ENCODE assay signal across 29 cellular contexts in genomic region chr16:83930730-83931500, GRCh38. TPM values are rescaled to one million over a fixed set of nuclear protein-coding genes. Genes with fewer than 3 reads are reported as not detected.
"Had no signal": no experiment of that assay in that cellular context is flagged by ENCODE, and none has a peak within 500 bp of the region (broad histone marks: within the 10 kb centered on the region; RNA-seq: fewer than 3 reads in every experiment).

No MANE protein-coding gene starts in this region.

- H3K36me3 ChIP-seq: neutrophil, prostate gland, right atrium auricular region, upper lobe of right lung, uterus had no signal

- H3K4me2 ChIP-seq: hepatocyte had no signal

- H3K4me3 ChIP-seq: coronary artery, esophagus muscularis mucosa, gastroesophageal sphincter, heart left ventricle, hepatocyte, lung, prostate gland, right atrium auricular region, smooth muscle cell, thoracic aorta, tibial nerve, upper lobe of right lung, uterus had no signal

- H3K79me2 ChIP-seq: hepatocyte had no signal

- FAIRE-seq: endothelial cell of umbilical vein, kidney had no signal

- H3K4me1 ChIP-seq: prostate gland, upper lobe of right lung, uterus had no signal

- H3K9me3 ChIP-seq: esophagus muscularis mucosa, gastroesophageal sphincter, heart left ventricle, neutrophil, prostate gland, right atrium auricular region, thoracic aorta, tibial nerve, upper lobe of right lung, uterus had no signal

- ATAC-seq: foreskin keratinocyte, gastroesophageal sphincter, left colon, natural killer cell, sciatic nerve, upper lobe of right lung had no signal

- H3K27ac ChIP-seq: coronary artery, esophagus muscularis mucosa, foreskin keratinocyte, gastroesophageal sphincter, heart left ventricle, hepatocyte, neutrophil, prostate gland, right atrium auricular region, thoracic aorta, tibial nerve, upper lobe of right lung, uterus had no signal

- DNase-seq: dermis blood vessel endothelial cell; effector memory CD4-positive, alpha-beta T cell; foreskin keratinocyte; heart left ventricle; left colon; natural killer cell; stimulated activated CD4-positive, alpha-beta T cell treated with anti-CD3 and anti-CD28 coated beads, Interleukin-12 subunit alpha, Interleukin-12 subunit beta, amount 100 ng/mL, for 4 hours; stimulated activated CD4-positive, alpha-beta T cell treated with anti-CD3 and anti-CD28 coated beads, Interleukin-1b, Interleukin-23, amount 100 ng/mL, for 48 hours; stimulated activated CD4-positive, alpha-beta T cell treated with anti-CD3 and anti-CD28 coated beads, Interleukin-4, amount 100 ng/mL, for 1 hour; stimulated activated CD8-positive, alpha-beta memory T cell treated with anti-CD3 and anti-CD28 coated beads, Interleukin-4, amount 100 ng/mL, for 48 hours; stimulated activated naive CD4-positive, alpha-beta T cell treated with Interleukin-2 at 50 U/mL for 16 hours; upper lobe of right lung had no signal

- H2AFZ ChIP-seq: hepatocyte had no signal

- H3K27me3 ChIP-seq: esophagus muscularis mucosa, gastroesophageal sphincter, heart left ventricle, hepatocyte, neutrophil, right atrium auricular region, tibial nerve, upper lobe of right lung, uterus had no signal

RNA-seq across cellular contexts. Expression of gene NECAB2, which starts 37.1 kb away (rescaled TPM):
- total RNA-seq: dermis blood vessel endothelial cell, epithelial cell of proximal tubule, esophagus muscularis mucosa, foreskin keratinocyte, hepatocyte, mononuclear cell, thoracic aorta, upper lobe of right lung had no signal
- polyA plus RNA-seq: foreskin keratinocyte had no signal
